Comparison of ENCODE assay signal across 9 cellular contexts in genomic region chr20:50513169-50514034, GRCh38. TPM values are rescaled to one million over a fixed set of nuclear protein-coding genes. Genes with fewer than 3 reads are reported as not detected.
DNase-seq lines count a peak whose midpoint lies in the region; ATAC-seq, FAIRE-seq and TF ChIP-seq lines count a peak whose summit lies in the region.
"Had no signal": no experiment of that assay in that cellular context is flagged by ENCODE, and none has a peak within 500 bp of the region (broad histone marks: within the 10 kb centered on the region; RNA-seq: fewer than 3 reads in every experiment).

No MANE protein-coding gene starts in this region.

- H3K4me1 Mint-ChIP-seq in brain (peaks cover 74% of the 10 kb centered on the region), memory B cell (peaks cover 54% of the 10 kb centered on the region)

- H3K27me3 Mint-ChIP-seq in brain: peaks cover 10% of the 10 kb centered on the region
- H3K27me3 Mint-ChIP-seq in memory B cell: no peaks in the 10 kb centered on the region

- 82% methylated on average over 5 of the region's 5 CpGs for WGBS in A549 (ENCODE audit: missing lambda C conversion rate)

- peak overlapping the region; percentile 100; the same call in 1 of the 3 replicates for H3K4me2 ChIP-seq in A549

- FAIRE-seq in A549 (lab: Jason Lieb, UNC): no peak

- no peak overlapping the region for H3K4me3 ChIP-seq in A549

- H3K4me3 Mint-ChIP-seq in brain (peak overlapping the region; percentile 90 to 97 (median 93)), memory B cell (peak overlapping the region; percentile 99)

- no peaks in the 10 kb centered on the region for H3K9me3 ChIP-seq in A549

- no peak for TF ChIP-seq CTCF in A549 (IDR thresholded peaks at IDR 0.05)
- TF ChIP-seq CTCF in brain (conservative IDR thresholded peaks at IDR 0.05): no peak

- no peak for TF ChIP-seq EP300 in A549 (IDR thresholded peaks at IDR 0.05)

- H3K36me3 Mint-ChIP-seq in brain (no peaks in the 10 kb centered on the region), memory B cell (peaks cover 14% of the 10 kb centered on the region)

- ATAC-seq in A549 (no peak), memory B cell (ENCODE audit: low read depth) (no peak)

- peaks cover 36% of the 10 kb centered on the region for H3K4me1 ChIP-seq in A549

- no peak overlapping the region for H3K27ac ChIP-seq in A549

- TF ChIP-seq POLR2A in A549 (IDR thresholded peaks at IDR 0.05; ENCODE audit: low read length): no peak

- POLR2A ChIA-PET in A549 (lab: Yijun Ruan, JAX): no interaction called here

- H3K9me3 Mint-ChIP-seq in brain: no peaks in the 10 kb centered on the region
- no peaks in the 10 kb centered on the region for H3K9me3 Mint-ChIP-seq in memory B cell

- DNase-seq in A549 (ENCODE audit: low read depth in 1 of 2, low spot score in 1 of 2) (no peak), LHCN-M2 (ENCODE audit: low read depth) (peak; percentile 83), memory B cell (ENCODE audit: low spot score in 2 of 2) (no peak), KG1 (lab: John Stamatoyannopoulos, UW) (no peak), NCI-H1694 (lab: John Stamatoyannopoulos, UW) (no peak), NAMALWA (ENCODE audit: low spot score) (no peak), occipital lobe (lab: John Stamatoyannopoulos, UW) (no peak)
- DNase-seq: cortex of kidney had no signal

- peak overlapping the region in 3 of 5 experiments; percentile 3 to 95 (median 70) for H3K27ac Mint-ChIP-seq in brain
- peak overlapping the region; percentile 99 for H3K27ac Mint-ChIP-seq in memory B cell

- CTCF ChIA-PET in A549 (lab: Yijun Ruan, JAX): interaction anchor here (0.6 to 2.0 kb wide), 12 partner anchors 12 to 334 kb away, joined by 3 to 6 read pairs (median 3); no protein-coding TSS in a partner anchor

- no peak for TF ChIP-seq RAD21 in A549 (conservative IDR thresholded peaks at IDR 0.05 in 1 of 2, IDR thresholded peaks at IDR 0.05 in 1 of 2)

TF ChIP-seq in A549, 52 proteins besides CTCF, POLR2A, EP300 and RAD21:
- TF ChIP-seq MAFK (IDR thresholded peaks at IDR 0.05; ENCODE audit: partially characterized antibody) (no peak), RFX5 (IDR thresholded peaks at IDR 0.05) (no peak), HDAC2 (IDR thresholded peaks at IDR 0.05) (no peak), RNF2 (IDR thresholded peaks at IDR 0.05; ENCODE audit: borderline replicate concordance, low read depth) (no peak), EHF (CRISPR knock-in tag; IDR thresholded peaks at IDR 0.05) (no peak), MYC (IDR thresholded peaks at IDR 0.05; ENCODE audit: borderline replicate concordance, low read length) (no peak), ZNF302 (CRISPR knock-in tag; IDR thresholded peaks at IDR 0.05) (no peak), NFE2L2 (conservative IDR thresholded peaks at IDR 0.05; ENCODE audit: low read length) (no peak), FOSL2 (IDR thresholded peaks at IDR 0.05) (no peak), FOSL2 (CRISPR knock-in tag; IDR thresholded peaks at IDR 0.05) (no peak)

RNA-seq across cellular contexts. Expression of gene PTPN1, which starts 3.2 kb away (rescaled TPM):
- polyA plus RNA-seq in A549 (2011; rRNA removed) (21.8 and 23.2 TPM in 2 replicates), A549 (2017; fragmentation: RNase III; extraction: RNeasy Plus Mini Kit Qiagen cat#74134 plus additional on column Dnase treatment) (24.3 to 26.7 TPM (median 25.6 TPM) in 3 replicates), brain (ENCODE audit: insufficient read depth, low read depth, low replicate concordance) (70.9 TPM)
- 17.7 and 21.9 TPM in 2 replicates for polyA plus RNA-seq in A549 (2012; cell fraction: cytosol; rRNA removed)
- 22.1 and 27.5 TPM in 2 replicates for polyA plus RNA-seq in A549 (2012; cell fraction: nucleus; rRNA removed)
- 15.7 and 16.0 TPM in 2 replicates for polyA minus RNA-seq in A549 (2011; rRNA and poly(A)+ RNA removed)
- total RNA-seq in LHCN-M2 (2014; rRNA removed) (57.1 and 58.3 TPM in 2 replicates), occipital lobe (15.9 TPM)
- polyA plus RNA-seq in LHCN-M2 (2012): 38.9 TPM
